ENCODE assay signal across 8 cellular contexts in genomic region chr11:33735166-33735425, GRCh38. TPM values are rescaled to one million over a fixed set of nuclear protein-coding genes. Genes with fewer than 3 reads are reported as not detected.
DNase-seq lines count a peak whose midpoint lies in the region; ATAC-seq, FAIRE-seq and TF ChIP-seq lines count a peak whose summit lies in the region.

No MANE protein-coding gene starts in this region.

- H3K27ac Mint-ChIP-seq in chondrocyte (ENCODE audit: unreplicated experiment) = peak overlapping the region; percentile 97

- H3K27me3 Mint-ChIP-seq in chondrocyte (ENCODE audit: low read depth) = no peaks in the 10 kb centered on the region

- peaks cover 59% of the 10 kb centered on the region for H3K4me1 Mint-ChIP-seq in chondrocyte (ENCODE audit: low read depth)

- no peak for FAIRE-seq in RCC 7860 (lab: Jason Lieb, UNC)

- H3K9me3 Mint-ChIP-seq in chondrocyte (ENCODE audit: low read depth) = no peaks in the 10 kb centered on the region

- DNase-seq in DMS53 (lab: John Stamatoyannopoulos, UW) (peak; percentile 40), DMS53 treated with DMSO at 0.1 percent for 48 hours (lab: John Stamatoyannopoulos, UW; ENCODE audit: unreplicated experiment) (no peak), NCI-H1105 treated with DMSO at 0.1 percent for 48 hours (lab: John Stamatoyannopoulos, UW) (peak; percentile 64), chondrocyte (ENCODE audit: low spot score) (no peak), myocyte (ENCODE audit: low read depth) (peak; percentile 34), ureter (ENCODE audit: low spot score) (no peak), RCC 7860 (ENCODE audit: low spot score) (no peak), left lobe of liver (ENCODE audit: low spot score) (no peak)

- no peak for TF ChIP-seq CTCF in chondrocyte (IDR thresholded peaks at IDR 0.05)

- peaks cover 4% of the 10 kb centered on the region for H3K36me3 Mint-ChIP-seq in chondrocyte (ENCODE audit: low read depth)

- H3K4me3 Mint-ChIP-seq in chondrocyte (ENCODE audit: unreplicated experiment) = peak overlapping the region; percentile 89

- no peak for ATAC-seq in left lobe of liver

RNA-seq across cellular contexts. Expression of gene CD59, which starts 1.1 kb away (rescaled TPM):
- total RNA-seq in chondrocyte (579 to 718 TPM (median 705 TPM) in 3 replicates), myocyte (434 and 480 TPM in 2 replicates), ureter (546 TPM), left lobe of liver (149 TPM)
- 618 TPM for polyA plus RNA-seq in myocyte (2012)

RNA-seq across cellular contexts. Expression of gene C11orf91, which starts 34.5 kb away (rescaled TPM):
- 0.50 TPM in 1 of 3 replicates, not detected in the others for total RNA-seq in chondrocyte
- not detected in 2 replicates for total RNA-seq in myocyte
- 0.11 TPM for polyA plus RNA-seq in myocyte (2012)
- 0.52 TPM for total RNA-seq in ureter
- not detected for total RNA-seq in left lobe of liver

RNA-seq across cellular contexts. Expression of gene FBXO3, which starts 39.2 kb away (rescaled TPM):
- total RNA-seq in chondrocyte = 18.0 to 32.1 TPM (median 22.0 TPM) in 3 replicates
- 29.1 and 35.6 TPM in 2 replicates for total RNA-seq in myocyte
- 14.5 TPM for polyA plus RNA-seq in myocyte (2012)
- total RNA-seq in ureter = 36.5 TPM
- total RNA-seq in left lobe of liver = 18.9 TPM

Comparison
In these comparisons a context has a peak if more than half of its experiments do, and no peak if none do; other contexts are left out.
1. DNase-seq: peak in DMS53 (single experiment), NCI-H1105 treated with DMSO at 0.1 percent for 48 hours (single experiment) and myocyte (single experiment); none in DMS53 treated with DMSO at 0.1 percent for 48 hours (single experiment), chondrocyte (single experiment), ureter (single experiment), RCC 7860 (single experiment) and left lobe of liver (single experiment).